Comparison of ENCODE assay signal across 16 cellular contexts in the genomic region with DNA sequence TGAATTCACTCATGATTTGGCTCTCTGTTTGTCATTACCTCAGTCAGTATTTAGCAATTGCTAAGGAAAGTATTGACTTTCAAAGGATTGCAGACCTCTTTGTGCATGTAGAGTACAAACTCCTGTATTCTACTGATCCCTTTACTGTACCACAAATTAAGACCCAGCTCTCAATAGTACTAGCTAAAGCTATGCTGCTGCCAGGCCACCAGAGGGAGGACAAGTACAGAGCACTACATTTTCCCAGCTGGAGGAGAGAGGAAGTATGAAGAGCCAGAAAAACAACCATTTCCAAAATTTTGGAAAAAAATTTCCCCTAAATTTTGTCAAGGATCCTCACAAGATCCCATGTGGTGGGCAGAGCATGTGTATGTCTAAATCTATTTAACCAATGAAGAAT.
DNase-seq lines count a peak whose midpoint lies in the region; ATAC-seq and TF ChIP-seq lines count a peak whose summit lies in the region.
"Had no signal": no experiment of that assay in that cellular context is flagged by ENCODE, and none has a peak within 500 bp of the region (broad histone marks: within the 10 kb centered on the region; RNA-seq: fewer than 3 reads in every experiment).

No MANE protein-coding gene starts in this region.

- H3K79me2 ChIP-seq in DND-41 (ENCODE audit: insufficient read depth, low read length) (no peaks in the 10 kb centered on the region), KMS-11 (ENCODE audit: insufficient read depth, low read depth) (no peaks in the 10 kb centered on the region), SU-DHL-6 (ENCODE audit: insufficient read depth, low read length) (no peaks in the 10 kb centered on the region)

- H3K9me2 ChIP-seq in SU-DHL-6 (replicated peaks; ENCODE audit: insufficient read depth, low read length) = no peaks in the 10 kb centered on the region
- H3K9me2 ChIP-seq: SK-N-SH had no signal

- H3K4me2 ChIP-seq in DND-41 (ENCODE audit: insufficient read depth, low read length) (no peak overlapping the region), KMS-11 (no peak overlapping the region), SU-DHL-6 (ENCODE audit: low read depth, low read length, poor library complexity, severe bottlenecking) (no peak overlapping the region)
- H3K4me2 ChIP-seq: SK-N-SH had no signal

- H3K4me1 ChIP-seq in DND-41 (ENCODE audit: insufficient read depth, low read length) (no peaks in the 10 kb centered on the region), KMS-11 (ENCODE audit: low read depth, poor library complexity, severe bottlenecking) (no peaks in the 10 kb centered on the region)
- H3K4me1 ChIP-seq: Caco-2 had no signal

- H3F3A ChIP-seq in SU-DHL-6 (ENCODE audit: insufficient read depth) = no peaks in the 10 kb centered on the region

- peak; percentile 67 for TF ChIP-seq CTCF in DND-41 (IDR thresholded peaks at IDR 0.05; ENCODE audit: borderline replicate concordance, extremely low read depth, low read length, poor library complexity, severe bottlenecking)
- TF ChIP-seq CTCF in KMS-11 (conservative IDR thresholded peaks at IDR 0.05; ENCODE audit: low read depth, low read length) = peak; percentile 60
- peak; percentile 16 for TF ChIP-seq CTCF in SU-DHL-6 (IDR thresholded peaks at IDR 0.05; ENCODE audit: insufficient read depth, low read length, poor library complexity, severe bottlenecking)

- peaks cover 7% of the 10 kb centered on the region for H3K4me1 Mint-ChIP-seq in activated T-cell treated with anti-CD3 and anti-CD28 coated beads, Interleukin-2, amount 50 U/mL, for 24 hours (ENCODE audit: low read depth)
- H3K4me1 Mint-ChIP-seq in activated T-cell treated with anti-CD3 and anti-CD28 coated beads, Interleukin-2, amount 50 U/mL, for 72 hours (ENCODE audit: low read depth) = no peaks in the 10 kb centered on the region
- H3K4me1 Mint-ChIP-seq: activated naive CD8-positive, alpha-beta T cell treated with anti-CD3 and anti-CD28 coated beads, Interleukin-2, amount 10 ng/mL, durations not matched to agents 7 days and 5 days had no signal

- H3K9ac ChIP-seq in DND-41 (ENCODE audit: low read depth, low read length) (no peak overlapping the region), KMS-11 (no peak overlapping the region), SU-DHL-6 (ENCODE audit: low read length) (no peak overlapping the region)
- H3K9ac ChIP-seq: SK-N-SH had no signal

- no peak overlapping the region for H3K4me3 Mint-ChIP-seq in activated T-cell treated with anti-CD3 and anti-CD28 coated beads, Interleukin-2, amount 50 U/mL, for 24 hours
- no peak overlapping the region for H3K4me3 Mint-ChIP-seq in activated T-cell treated with anti-CD3 and anti-CD28 coated beads, Interleukin-2, amount 50 U/mL, for 72 hours
- H3K4me3 Mint-ChIP-seq: activated CD8-positive, alpha-beta T cell treated with anti-CD3 and anti-CD28 coated beads for 36 hours; activated naive CD8-positive, alpha-beta T cell treated with anti-CD3 and anti-CD28 coated beads, Interleukin-2, amount 10 ng/mL, durations not matched to agents 7 days and 5 days had no signal

- H3K36me3 ChIP-seq in DND-41 (ENCODE audit: insufficient read depth, low read length) = no peaks in the 10 kb centered on the region
- H3K36me3 ChIP-seq in KMS-11 (ENCODE audit: insufficient read depth) = no peaks in the 10 kb centered on the region
- H3K36me3 ChIP-seq in SU-DHL-6 (ENCODE audit: low read length) = no peaks in the 10 kb centered on the region

- no peak overlapping the region for H3K27ac Mint-ChIP-seq in activated T-cell treated with anti-CD3 and anti-CD28 coated beads, Interleukin-2, amount 50 U/mL, for 24 hours
- no peak overlapping the region for H3K27ac Mint-ChIP-seq in activated T-cell treated with anti-CD3 and anti-CD28 coated beads, Interleukin-2, amount 50 U/mL, for 72 hours
- H3K27ac Mint-ChIP-seq: activated CD8-positive, alpha-beta T cell treated with anti-CD3 and anti-CD28 coated beads for 36 hours; activated naive CD8-positive, alpha-beta T cell treated with anti-CD3 and anti-CD28 coated beads, Interleukin-2, amount 10 ng/mL, durations not matched to agents 7 days and 5 days had no signal

- H3K27me3 ChIP-seq in DND-41 (ENCODE audit: insufficient read depth, low read length, poor library complexity) (no peaks in the 10 kb centered on the region), KMS-11 (ENCODE audit: insufficient read depth, low read depth) (no peaks in the 10 kb centered on the region), SU-DHL-6 (ENCODE audit: low read length) (no peaks in the 10 kb centered on the region)

- H3K9me3 ChIP-seq in DND-41 (ENCODE audit: insufficient read depth, low read length, severe bottlenecking) (no peaks in the 10 kb centered on the region), SU-DHL-6 (ENCODE audit: insufficient read depth, low read length) (no peaks in the 10 kb centered on the region)
- H3K9me3 ChIP-seq: Caco-2, SK-N-SH had no signal

- no peaks in the 10 kb centered on the region for H3K36me3 Mint-ChIP-seq in activated T-cell treated with anti-CD3 and anti-CD28 coated beads, Interleukin-2, amount 50 U/mL, for 24 hours (ENCODE audit: low read depth)
- peaks cover 3 to 5% of the 10 kb centered on the region in 2 donors for H3K36me3 Mint-ChIP-seq in activated T-cell treated with anti-CD3 and anti-CD28 coated beads, Interleukin-2, amount 50 U/mL, for 72 hours (ENCODE audit: insufficient read depth in 2 of 2)
- H3K36me3 Mint-ChIP-seq: activated naive CD8-positive, alpha-beta T cell treated with anti-CD3 and anti-CD28 coated beads, Interleukin-2, amount 10 ng/mL, durations not matched to agents 7 days and 5 days had no signal

- ATAC-seq in DND-41 (ENCODE audit: insufficient read depth, low read depth) (peak; percentile 66; the same call in 2 of the 3 replicates), Right ventricle myocardium inferior (no peak)
- no peak for ATAC-seq in activated T-cell treated with anti-CD3 and anti-CD28 coated beads, Interleukin-2, amount 50 U/mL, for 72 hours (replicated peaks in 1 of 2)
- ATAC-seq: activated CD8-positive, alpha-beta T cell treated with anti-CD3 and anti-CD28 coated beads for 36 hours had no signal

- H4K20me1 ChIP-seq in DND-41 (ENCODE audit: insufficient read depth, low read length) (no peaks in the 10 kb centered on the region), KMS-11 (ENCODE audit: insufficient read depth) (no peaks in the 10 kb centered on the region), SU-DHL-6 (ENCODE audit: low read depth, low read length) (no peaks in the 10 kb centered on the region)

- peaks cover 7% of the 10 kb centered on the region for H3K27me3 Mint-ChIP-seq in activated T-cell treated with anti-CD3 and anti-CD28 coated beads, Interleukin-2, amount 50 U/mL, for 24 hours
- peaks cover 5% of the 10 kb centered on the region for H3K27me3 Mint-ChIP-seq in activated T-cell treated with anti-CD3 and anti-CD28 coated beads, Interleukin-2, amount 50 U/mL, for 72 hours (ENCODE audit: low read depth)
- H3K27me3 Mint-ChIP-seq: activated CD8-positive, alpha-beta T cell treated with anti-CD3 and anti-CD28 coated beads for 36 hours; activated naive CD8-positive, alpha-beta T cell treated with anti-CD3 and anti-CD28 coated beads, Interleukin-2, amount 10 ng/mL, durations not matched to agents 7 days and 5 days had no signal

- DNase-seq in DND-41 (no peak), iPS-NIHi7 (ENCODE audit: extremely low spot score) (peak; percentile 42), DMS79 (lab: John Stamatoyannopoulos, UW) (no peak), Right ventricle myocardium inferior (ENCODE audit: missing footprints) (no peak)
- no peak for DNase-seq in activated T-cell treated with anti-CD3 and anti-CD28 coated beads, Interleukin-2, amount 50 U/mL, for 24 hours
- no peak for DNase-seq in activated T-cell treated with anti-CD3 and anti-CD28 coated beads, Interleukin-2, amount 50 U/mL, for 72 hours
- DNase-seq: activated CD8-positive, alpha-beta T cell treated with anti-CD3 and anti-CD28 coated beads for 36 hours; activated naive CD8-positive, alpha-beta T cell treated with anti-CD3 and anti-CD28 coated beads, Interleukin-2, amount 10 ng/mL, durations not matched to agents 7 days and 5 days; NCI-H2171 treated with DMSO at 0.1 percent for 48 hours; NK-92 treated with Interleukin-12 subunit alpha and Interleukin-12 subunit beta, amount 100 ng/mL, for 24 hours; nucleus accumbens; SK-N-SH; substantia nigra had no signal

- H3K9me3 Mint-ChIP-seq in activated T-cell treated with anti-CD3 and anti-CD28 coated beads, Interleukin-2, amount 50 U/mL, for 24 hours = peaks cover 4% of the 10 kb centered on the region
- peaks cover 10 to 12% of the 10 kb centered on the region in 2 donors for H3K9me3 Mint-ChIP-seq in activated T-cell treated with anti-CD3 and anti-CD28 coated beads, Interleukin-2, amount 50 U/mL, for 72 hours
- H3K9me3 Mint-ChIP-seq: activated CD8-positive, alpha-beta T cell treated with anti-CD3 and anti-CD28 coated beads for 36 hours had no signal

- H3K4me3 ChIP-seq in DND-41 (ENCODE audit: low read depth in 1 of 2, low read length in 2 of 2) (no peak overlapping the region), KMS-11 (IDR thresholded peaks at IDR 0.05; ENCODE audit: insufficient read depth, low read depth, low read length) (no peak overlapping the region), SU-DHL-6 (ENCODE audit: insufficient read depth, low read length, poor library complexity, severe bottlenecking) (no peak overlapping the region)

- H2AFZ ChIP-seq in DND-41 (ENCODE audit: low read depth, low read length) = no peak overlapping the region
- H2AFZ ChIP-seq in KMS-11 (ENCODE audit: low read depth) = no peak overlapping the region
- H2AFZ ChIP-seq in SU-DHL-6 (ENCODE audit: low read depth, low read length, severe bottlenecking) = no peak overlapping the region

- no peak overlapping the region for H3K27ac ChIP-seq in DND-41 (ENCODE audit: low read length)
- no peak overlapping the region for H3K27ac ChIP-seq in KMS-11
- no peak overlapping the region for H3K27ac ChIP-seq in SU-DHL-6 (ENCODE audit: low read depth, low read length)

- intact Hi-C loops in Right ventricle myocardium inferior (cut with DNase I) = no loop called here

Comparison
In these comparisons a context has a peak if more than half of its experiments do, and no peak if none do; other contexts are left out.
1. CTCF ChIP-seq: peak in every context shown above with its lines; median percentile 67 in DND-41; 60 in KMS-11; 16 in SU-DHL-6.